In the genomic region with DNA sequence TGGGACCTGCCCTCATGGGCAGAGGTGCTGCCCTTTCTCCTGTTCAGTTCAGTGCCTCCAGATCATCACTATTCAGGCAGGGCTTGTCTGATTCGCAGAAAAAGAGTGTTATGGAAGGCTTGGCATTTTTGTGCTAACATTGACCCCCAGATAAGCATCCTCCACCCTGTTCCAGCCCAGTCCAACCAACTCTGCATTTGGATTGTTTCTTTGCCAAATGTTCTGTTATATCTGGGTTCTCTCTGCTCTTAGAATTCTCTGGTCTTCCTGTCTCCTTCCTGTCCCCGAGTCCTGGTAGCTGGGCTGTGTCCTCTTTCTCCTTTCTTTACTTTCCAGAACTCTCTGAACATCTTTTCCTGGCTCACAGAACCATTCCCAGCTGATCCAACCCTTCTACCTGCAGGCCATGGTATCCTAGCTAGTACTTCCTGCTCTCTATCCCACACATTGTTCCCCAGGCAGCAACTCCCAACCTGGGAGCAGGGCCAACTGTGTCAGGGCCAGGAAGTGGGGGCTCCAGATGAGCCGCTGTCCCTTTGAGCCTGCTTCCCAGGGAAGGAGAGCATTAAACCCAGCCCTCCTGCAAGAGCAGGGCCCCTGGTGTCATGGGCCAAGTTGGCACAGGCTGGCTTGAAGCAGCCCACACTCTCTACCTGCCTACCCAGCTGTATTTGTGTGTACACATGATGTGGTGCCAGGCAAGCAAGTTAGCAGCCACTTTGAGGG, we compare ENCODE assay signal across 15 cellular contexts.
DNase-seq lines count a peak whose midpoint lies in the region; ATAC-seq and TF ChIP-seq lines count a peak whose summit lies in the region.
"Had no signal": no experiment of that assay in that cellular context is flagged by ENCODE, and none has a peak within 500 bp of the region (broad histone marks: within the 10 kb centered on the region; RNA-seq: fewer than 3 reads in every experiment).

No MANE protein-coding gene starts in this region.

- ATAC-seq in stimulated activated naive CD8-positive, alpha-beta T cell treated with anti-CD3 and anti-CD28 coated beads, Interleukin-15, Interleukin-2, amounts not matched to agents 100 U/mL and 50 U/mL, for 24 hours = no peak
- ATAC-seq in HG03039 (IDR thresholded peaks at IDR 0.05; ENCODE audit: unreplicated experiment) = no peak

- no peaks in the 10 kb centered on the region for H3K36me3 Mint-ChIP-seq in nephron (ENCODE audit: low read depth)
- H3K36me3 Mint-ChIP-seq: immature natural killer cell had no signal

- intact Hi-C loops in head of caudate nucleus (cut with DNase I) = no loop called here

- peaks cover 11% of the 10 kb centered on the region for H3K4me1 Mint-ChIP-seq in nephron
- H3K4me1 Mint-ChIP-seq: immature natural killer cell had no signal

- peaks cover 10% of the 10 kb centered on the region for H3K9me3 Mint-ChIP-seq in nephron

- no peak for TF ChIP-seq CTCF in nephron (IDR thresholded peaks at IDR 0.05; ENCODE audit: unreplicated experiment in 3 of 3)

- DNase-seq in DMS153 (lab: John Stamatoyannopoulos, UW) (peak; percentile 91), NCI-H1105 treated with DMSO at 0.1 percent for 48 hours (lab: John Stamatoyannopoulos, UW) (peak; percentile 82), astrocyte of the hippocampus (ENCODE audit: low read depth, low spot score) (peak; percentile 31), ACHN (no peak), head of caudate nucleus (no peak)
- DNase-seq in stimulated activated naive CD8-positive, alpha-beta T cell treated with anti-CD3 and anti-CD28 coated beads, Interleukin-15, Interleukin-2, amounts not matched to agents 100 U/mL and 50 U/mL, for 24 hours = no peak
- DNase-seq: activated CD4-positive, alpha-beta T cell treated with anti-CD3 and anti-CD28 coated beads for 1 hour; activated gamma-delta T cell; immature natural killer cell; MV-4-11; SJCRH30 had no signal

- in situ Hi-C loops in ACHN (cut with HindIII; ENCODE audit: low pct_ligation_motif_present, low pct_unique_long_range_greater_than_20kb, low sequenced_read_pairs) = no loop called here

- no peak overlapping the region for H3K4me3 Mint-ChIP-seq in nephron
- H3K4me3 Mint-ChIP-seq: immature natural killer cell; neural crest cell; T-helper 2 cell treated with Interferon-gamma antibody and Interleukin-4, amounts not matched to agents 5 μg/mL and 100 μg/mL, for 36 hours had no signal

- no peaks in the 10 kb centered on the region for H3K27me3 Mint-ChIP-seq in nephron (ENCODE audit: low read depth)

- H3K27ac Mint-ChIP-seq in nephron = peak overlapping the region in 2 of 3 experiments; percentile 1 to 6
- H3K27ac Mint-ChIP-seq: immature natural killer cell; T-helper 2 cell treated with Interferon-gamma antibody and Interleukin-4, amounts not matched to agents 5 μg/mL and 100 μg/mL, for 36 hours had no signal

Comparison
In these comparisons a context has a peak if more than half of its experiments do, and no peak if none do; other contexts are left out.
1. DNase-seq: peak in DMS153 (single experiment), NCI-H1105 treated with DMSO at 0.1 percent for 48 hours (single experiment) and astrocyte of the hippocampus (single experiment); none in ACHN (single experiment), head of caudate nucleus (0 of 42) and stimulated activated naive CD8-positive, alpha-beta T cell treated with anti-CD3 and anti-CD28 coated beads, Interleukin-15, Interleukin-2, amounts not matched to agents 100 U/mL and 50 U/mL, for 24 hours (single experiment).